ENCODE assay signal across 21 cellular contexts in the genomic region with DNA sequence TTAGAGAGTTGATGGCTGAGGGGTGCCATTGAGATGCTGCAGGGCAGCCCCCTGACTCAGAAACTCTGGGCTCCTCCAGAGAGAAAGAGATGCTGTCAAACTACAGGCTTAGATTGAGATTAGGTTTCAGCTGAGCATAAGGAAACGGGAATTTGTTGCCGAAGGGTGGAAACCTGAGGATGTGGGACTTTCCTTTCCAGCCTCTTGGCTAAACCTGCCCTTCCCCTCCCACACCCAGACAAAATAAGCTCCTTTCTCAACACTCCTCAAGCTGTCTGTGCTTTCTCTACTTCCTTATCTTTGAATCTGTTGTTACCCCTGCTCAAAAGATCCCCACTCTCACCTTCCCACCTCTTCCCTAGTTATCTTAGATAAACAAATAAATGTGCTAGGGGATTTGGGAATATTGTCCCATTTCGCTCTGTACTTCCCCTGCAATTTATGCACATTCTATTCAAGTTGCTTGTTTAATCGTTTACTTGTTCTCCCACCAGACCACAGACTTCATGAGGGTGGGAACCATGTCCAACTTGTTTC. TPM values are rescaled to one million over a fixed set of nuclear protein-coding genes. Genes with fewer than 3 reads are reported as not detected.
"Had no signal": no experiment of that assay in that cellular context is flagged by ENCODE, and none has a peak within 500 bp of the region (broad histone marks: within the 10 kb centered on the region; RNA-seq: fewer than 3 reads in every experiment).

No MANE protein-coding gene starts in this region.

- H3K9me3 ChIP-seq: esophagus squamous epithelium, testis, upper lobe of right lung had no signal

- H3K4me1 Mint-ChIP-seq: activated CD4-positive, alpha-beta T cell treated with anti-CD3 and anti-CD28 coated beads, Interleukin-2, amount 10 ng/mL, durations not matched to agents 7 days and 5 days; activated naive CD8-positive, alpha-beta T cell treated with anti-CD3 and anti-CD28 coated beads, Interleukin-2, amount 50 U/mL, for 24 hours had no signal

- DNase-seq: activated CD4-positive, alpha-beta T cell treated with anti-CD3 and anti-CD28 coated beads, Interleukin-2, amount 10 ng/mL, durations not matched to agents 7 days and 5 days; activated CD8-positive, alpha-beta memory T cell treated with anti-CD3 and anti-CD28 coated beads, Interleukin-2, amount 50 U/mL, for 4 hours; activated naive CD4-positive, alpha-beta T cell treated with anti-CD3 and anti-CD28 coated beads for 36 hours; activated naive CD8-positive, alpha-beta T cell treated with anti-CD3 and anti-CD28 coated beads, Interleukin-2, amount 50 U/mL, for 24 hours; activated T-cell treated with anti-CD3 and anti-CD28 coated beads, Interleukin-2, amount 50 U/mL, for 4 hours; anterior cingulate cortex; esophagus squamous epithelium; midbrain; stimulated activated CD4-positive, alpha-beta T cell treated with anti-CD3 and anti-CD28 coated beads, Interleukin-4, amount 100 ng/mL, for 1 hour; T-helper 1 cell; T-helper 9 cell; testis; upper lobe of right lung had no signal

- H3K27me3 Mint-ChIP-seq: brain had no signal

- H3K4me1 ChIP-seq: testis, upper lobe of right lung had no signal

- H3K36me3 Mint-ChIP-seq: brain had no signal

- H3K36me3 ChIP-seq: esophagus squamous epithelium, upper lobe of right lung had no signal

- H3K4me3 Mint-ChIP-seq: activated CD4-positive, alpha-beta T cell treated with anti-CD3 and anti-CD28 coated beads, Interleukin-2, amount 10 ng/mL, durations not matched to agents 7 days and 5 days; activated naive CD4-positive, alpha-beta T cell treated with anti-CD3 and anti-CD28 coated beads for 36 hours; activated naive CD8-positive, alpha-beta T cell treated with anti-CD3 and anti-CD28 coated beads, Interleukin-2, amount 50 U/mL, for 24 hours; activated T-cell treated with anti-CD3 and anti-CD28 coated beads, Interleukin-2, amount 50 U/mL, for 4 hours; brain had no signal

- H3K9me3 Mint-ChIP-seq: activated CD4-positive, alpha-beta T cell treated with anti-CD3 and anti-CD28 coated beads, Interleukin-2, amount 10 ng/mL, durations not matched to agents 7 days and 5 days; activated naive CD4-positive, alpha-beta T cell treated with anti-CD3 and anti-CD28 coated beads for 36 hours; activated naive CD8-positive, alpha-beta T cell treated with anti-CD3 and anti-CD28 coated beads, Interleukin-2, amount 50 U/mL, for 24 hours; activated T-cell treated with anti-CD3 and anti-CD28 coated beads, Interleukin-2, amount 50 U/mL, for 4 hours had no signal

- H3K27me3 ChIP-seq: esophagus squamous epithelium, hepatocyte, testis, upper lobe of right lung had no signal

- H3K4me3 ChIP-seq: coronary artery, esophagus squamous epithelium, hepatocyte, lung, smooth muscle cell, testis, upper lobe of right lung had no signal

- H3K27ac Mint-ChIP-seq: activated CD4-positive, alpha-beta T cell treated with anti-CD3 and anti-CD28 coated beads, Interleukin-2, amount 10 ng/mL, durations not matched to agents 7 days and 5 days; activated naive CD4-positive, alpha-beta T cell treated with anti-CD3 and anti-CD28 coated beads for 36 hours; activated naive CD8-positive, alpha-beta T cell treated with anti-CD3 and anti-CD28 coated beads, Interleukin-2, amount 50 U/mL, for 24 hours had no signal

- H3K27ac ChIP-seq: coronary artery, esophagus squamous epithelium, hepatocyte, testis, upper lobe of right lung had no signal

- ATAC-seq: activated CD4-positive, CD25-positive, alpha-beta regulatory T cell treated with anti-CD3 and anti-CD28 coated beads, Interleukin-2, amount 50 U/mL, for 24 hours; activated naive CD8-positive, alpha-beta T cell treated with anti-CD3 and anti-CD28 coated beads, Interleukin-2, amount 50 U/mL, for 24 hours; activated T-cell treated with anti-CD3 and anti-CD28 coated beads, Interleukin-2, amount 50 U/mL, for 4 hours; left lobe of liver; sciatic nerve; upper lobe of right lung had no signal

RNA-seq across cellular contexts. Expression of a gene that starts 30.6 kb away (rescaled TPM):
- total RNA-seq: activated CD4-positive, alpha-beta T cell treated with anti-CD3 and anti-CD28 coated beads, Interleukin-2, amount 10 ng/mL, durations not matched to agents 7 days and 5 days; activated naive CD4-positive, alpha-beta T cell treated with anti-CD3 and anti-CD28 coated beads for 36 hours had no signal
